In genomic region chr20:57848282-57848681, GRCh38 we compare ENCODE assay signal across 8 cellular contexts.
"Had no signal": no experiment of that assay in that cellular context is flagged by ENCODE, and none has a peak within 500 bp of the region (broad histone marks: within the 10 kb centered on the region; RNA-seq: fewer than 3 reads in every experiment).

No MANE protein-coding gene starts in this region.

- H3K4me3 ChIP-seq: GM12878 had no signal

- DNase-seq: GDM1, GF-D8 had no signal

- ATAC-seq: GM12878 had no signal

- FAIRE-seq: G401.6, GM12878, GM12891, GM12892, GM18507, GM19239 had no signal
